1 cellular context compared by ENCODE assay signal in genomic region chr10:126939706-126940105, GRCh38.
TF ChIP-seq lines count a peak whose summit lies in the region.

No MANE protein-coding gene starts in this region.

TF ChIP-seq in GM23338, 12 proteins besides CTCF, POLR2A, EP300 and RAD21:
- no peak for TF ChIP-seq JUNB (IDR thresholded peaks at IDR 0.05; ENCODE audit: unreplicated experiment)
- no peak for TF ChIP-seq NANOG (IDR thresholded peaks at IDR 0.05; ENCODE audit: borderline replicate concordance)
- TF ChIP-seq ETS1 (IDR thresholded peaks at IDR 0.05), result no peak
- TF ChIP-seq EZH2phosphoT487 (IDR thresholded peaks at IDR 0.05; ENCODE audit: unreplicated experiment), result no peak
- TF ChIP-seq ZNF462 (CRISPR knock-in tag; IDR thresholded peaks at IDR 0.05), result no peak
- TF ChIP-seq ZNF331 (CRISPR knock-in tag; IDR thresholded peaks at IDR 0.05; ENCODE audit: low read depth), result no peak
- TF ChIP-seq EZH2 (IDR thresholded peaks at IDR 0.05; ENCODE audit: low read depth, unreplicated experiment), result no peak
- TF ChIP-seq ZNF114 (CRISPR knock-in tag; IDR thresholded peaks at IDR 0.05), result no peak
